8 cellular contexts compared by ENCODE assay signal in genomic region chr16:30399435-30400186, GRCh38. TPM values are rescaled to one million over a fixed set of nuclear protein-coding genes. Genes with fewer than 3 reads are reported as not detected.
DNase-seq lines count a peak whose midpoint lies in the region; ATAC-seq lines count a peak whose summit lies in the region.

No MANE protein-coding gene starts in this region.

- CTCF ChIA-PET in activated CD4-positive, alpha-beta memory T cell treated with anti-CD3 and anti-CD28 coated beads, Interleukin-2, amount 10 ng/mL, durations not matched to agents 7 days and 5 days (lab: Charles Lee), result interaction anchor here (2.5 kb wide), 1 partner anchor 10 kb away, joined by 10 read pairs; no protein-coding TSS in a partner anchor

- peak overlapping the region; percentile 82 for H3K4me3 Mint-ChIP-seq in activated CD4-positive, alpha-beta memory T cell treated with anti-CD3 and anti-CD28 coated beads, Interleukin-2, amount 10 ng/mL, durations not matched to agents 7 days and 5 days
- H3K4me3 Mint-ChIP-seq in stimulated activated naive CD8-positive, alpha-beta T cell treated with anti-CD3 and anti-CD28 coated beads, Interleukin-15, amount 100 ng/mL, for 72 hours, result peak overlapping the region; percentile 93 to 95

- no peak overlapping the region for H3K27ac ChIP-seq in iPS DF 6.9 (ENCODE audit: low read length)

- peaks cover 20% of the 10 kb centered on the region for H3K36me3 Mint-ChIP-seq in activated CD4-positive, alpha-beta memory T cell treated with anti-CD3 and anti-CD28 coated beads, Interleukin-2, amount 10 ng/mL, durations not matched to agents 7 days and 5 days (ENCODE audit: low read depth)

- no peaks in the 10 kb centered on the region for H3K4me1 ChIP-seq in iPS DF 6.9 (ENCODE audit: control insufficient read depth, insufficient read depth, low read length)

- WGBS in iPS DF 6.9 (ENCODE audit: insufficient coverage, insufficient read length), result no CpG with 5 or more reads among the region's 12 CpGs

- H3K27ac Mint-ChIP-seq in activated CD4-positive, alpha-beta memory T cell treated with anti-CD3 and anti-CD28 coated beads, Interleukin-2, amount 10 ng/mL, durations not matched to agents 7 days and 5 days, result peak overlapping the region; percentile 76
- peak overlapping the region; percentile 90 to 93 for H3K27ac Mint-ChIP-seq in stimulated activated naive CD8-positive, alpha-beta T cell treated with anti-CD3 and anti-CD28 coated beads, Interleukin-15, amount 100 ng/mL, for 72 hours

- POLR2A ChIA-PET in activated CD4-positive, alpha-beta memory T cell treated with anti-CD3 and anti-CD28 coated beads, Interleukin-2, amount 10 ng/mL, durations not matched to agents 7 days and 5 days (lab: Charles Lee), result interaction anchor here (0.6 to 4.3 kb wide), 2 partner anchors 17 to 136 kb away, joined by 3 to 25 read pairs; partner anchors contain the start of gene SEPTIN1

- H3K9me3 ChIP-seq in iPS DF 6.9 (ENCODE audit: control insufficient read depth, insufficient read depth, low read length), result no peaks in the 10 kb centered on the region

- H3K36me3 ChIP-seq in iPS DF 6.9 (ENCODE audit: control insufficient read depth, insufficient read depth, low read length), result peaks cover 17% of the 10 kb centered on the region

- H3K4me3 ChIP-seq in iPS DF 6.9 (ENCODE audit: low read length), result peak overlapping the region; percentile 33; the same call in 1 of the 2 replicates

- no peak for ATAC-seq in stimulated activated naive CD8-positive, alpha-beta T cell treated with anti-CD3 and anti-CD28 coated beads, Interleukin-15, amount 100 ng/mL, for 72 hours
- no peak for ATAC-seq in GM18519 (IDR thresholded peaks at IDR 0.05; ENCODE audit: low FRiP score, unreplicated experiment)

- no peaks in the 10 kb centered on the region for H3K9me3 Mint-ChIP-seq in activated CD4-positive, alpha-beta memory T cell treated with anti-CD3 and anti-CD28 coated beads, Interleukin-2, amount 10 ng/mL, durations not matched to agents 7 days and 5 days
- no peaks in the 10 kb centered on the region for H3K9me3 Mint-ChIP-seq in stimulated activated naive CD8-positive, alpha-beta T cell treated with anti-CD3 and anti-CD28 coated beads, Interleukin-15, amount 100 ng/mL, for 72 hours

- peak; percentile 21 for DNase-seq in DMS153 (lab: John Stamatoyannopoulos, UW)
- DNase-seq in DMS153 treated with DMSO at 0.1 percent for 48 hours (lab: John Stamatoyannopoulos, UW; ENCODE audit: unreplicated experiment), result no peak
- DNase-seq in activated CD4-positive, alpha-beta memory T cell treated with anti-CD3 and anti-CD28 coated beads, Interleukin-2, amount 10 ng/mL, durations not matched to agents 7 days and 5 days, result no peak
- no peak for DNase-seq in iPS DF 6.9 (ENCODE audit: low read depth, low spot score)
- no peak for DNase-seq in stimulated activated naive CD8-positive, alpha-beta T cell treated with anti-CD3 and anti-CD28 coated beads, Interleukin-15, amount 100 ng/mL, for 72 hours
- no peak for DNase-seq in activated CD4-positive, alpha-beta T cell treated with anti-CD3 and anti-CD28 coated beads, Interleukin-2, amount 50 U/mL, for 1 hour
- DNase-seq in NCI-H1105 treated with DMSO at 0.1 percent for 48 hours (lab: John Stamatoyannopoulos, UW), result no peak

- H3K27me3 ChIP-seq in iPS DF 6.9 (ENCODE audit: control insufficient read depth, insufficient read depth, low read length), result no peaks in the 10 kb centered on the region

- H3K27me3 Mint-ChIP-seq in activated CD4-positive, alpha-beta memory T cell treated with anti-CD3 and anti-CD28 coated beads, Interleukin-2, amount 10 ng/mL, durations not matched to agents 7 days and 5 days, result peaks cover 3% of the 10 kb centered on the region
- peaks cover 7% of the 10 kb centered on the region for H3K27me3 Mint-ChIP-seq in stimulated activated naive CD8-positive, alpha-beta T cell treated with anti-CD3 and anti-CD28 coated beads, Interleukin-15, amount 100 ng/mL, for 72 hours

- peaks cover 44% of the 10 kb centered on the region for H3K4me1 Mint-ChIP-seq in activated CD4-positive, alpha-beta memory T cell treated with anti-CD3 and anti-CD28 coated beads, Interleukin-2, amount 10 ng/mL, durations not matched to agents 7 days and 5 days
- H3K4me1 Mint-ChIP-seq in stimulated activated naive CD8-positive, alpha-beta T cell treated with anti-CD3 and anti-CD28 coated beads, Interleukin-15, amount 100 ng/mL, for 72 hours, result peaks cover 63% of the 10 kb centered on the region

RNA-seq across cellular contexts. Expression of gene ZNF48, which starts 4.4 kb away (rescaled TPM):
- 10 to 100 TPM; 14.2 to 14.5 TPM for total RNA-seq in activated CD4-positive, alpha-beta memory T cell treated with anti-CD3 and anti-CD28 coated beads, Interleukin-2, amount 10 ng/mL, durations not matched to agents 7 days and 5 days

RNA-seq across cellular contexts. Expression of gene ZNF771, which starts 7.8 kb away (rescaled TPM):
- total RNA-seq in activated CD4-positive, alpha-beta memory T cell treated with anti-CD3 and anti-CD28 coated beads, Interleukin-2, amount 10 ng/mL, durations not matched to agents 7 days and 5 days, result 1 to 10 TPM; 4.2 to 4.5 TPM

RNA-seq across cellular contexts. Expression of gene SEPTIN1, which starts 17.2 kb away (rescaled TPM):
- 100 to 1,000 TPM; 343 to 354 TPM for total RNA-seq in activated CD4-positive, alpha-beta memory T cell treated with anti-CD3 and anti-CD28 coated beads, Interleukin-2, amount 10 ng/mL, durations not matched to agents 7 days and 5 days

RNA-seq across cellular contexts. Expression of gene MYL11, which starts 25.0 kb away (rescaled TPM):
- 1 to 10 TPM in 1 of 2 experiments, not detected in 1; 1.2 TPM for total RNA-seq in activated CD4-positive, alpha-beta memory T cell treated with anti-CD3 and anti-CD28 coated beads, Interleukin-2, amount 10 ng/mL, durations not matched to agents 7 days and 5 days

RNA-seq across cellular contexts. Expression of gene TBC1D10B, which starts 29.3 kb away (rescaled TPM):
- 10 to 100 TPM; 69.2 TPM for total RNA-seq in activated CD4-positive, alpha-beta memory T cell treated with anti-CD3 and anti-CD28 coated beads, Interleukin-2, amount 10 ng/mL, durations not matched to agents 7 days and 5 days
